Comparison of ENCODE assay signal across 1 cellular context in genomic region chr5:176355400-176356178, GRCh38.
TF ChIP-seq lines count a peak whose summit lies in the region.

No MANE protein-coding gene starts in this region.

TF ChIP-seq in WTC11, 78 proteins besides CTCF, POLR2A, EP300 and RAD21 (continued from another document):
- TF ChIP-seq E2F1 (CRISPR knock-in tag; IDR thresholded peaks at IDR 0.05) (no peak), AR (CRISPR knock-in tag; IDR thresholded peaks at IDR 0.05) (no peak), FOXK1 (CRISPR knock-in tag; IDR thresholded peaks at IDR 0.05) (no peak), NFE2L1 (CRISPR knock-in tag; IDR thresholded peaks at IDR 0.05) (no peak), TEAD4 (CRISPR knock-in tag; IDR thresholded peaks at IDR 0.05) (no peak)
